25 cellular contexts compared by ENCODE assay signal in the genomic region with DNA sequence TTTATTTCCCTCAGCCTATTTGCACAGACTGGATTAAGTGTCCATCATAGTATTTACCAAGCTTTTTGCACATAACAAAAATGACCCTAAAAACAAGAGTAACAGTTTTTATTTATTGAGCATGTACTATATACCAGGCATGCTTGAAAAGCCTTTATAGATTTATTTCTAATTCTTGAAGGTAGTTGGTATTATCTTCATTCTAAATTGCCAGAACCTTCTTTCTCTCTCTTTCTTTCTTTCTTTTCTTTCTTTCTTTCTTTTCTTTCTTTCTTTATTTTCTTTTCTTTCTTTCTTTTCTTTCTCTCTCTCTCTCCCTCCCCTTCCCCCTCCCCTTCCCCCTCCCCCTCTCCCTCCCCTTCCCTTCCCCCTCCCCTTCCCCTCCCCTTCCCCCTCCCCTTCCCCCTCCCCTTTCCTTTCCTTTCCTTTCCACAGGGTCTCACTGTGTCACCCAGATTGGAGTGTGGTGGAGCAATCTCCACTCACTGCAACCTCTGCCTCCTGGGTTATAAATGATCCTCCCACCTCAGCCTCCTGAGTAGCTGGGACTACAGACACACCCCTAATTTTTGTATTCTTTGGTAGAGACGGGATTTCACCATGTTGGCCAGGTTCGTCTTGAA.
"Had no signal": no experiment of that assay in that cellular context is flagged by ENCODE, and none has a peak within 500 bp of the region (broad histone marks: within the 10 kb centered on the region; RNA-seq: fewer than 3 reads in every experiment).

No MANE protein-coding gene starts in this region.

- H3K27me3 ChIP-seq: colonic mucosa, esophagus squamous epithelium, foreskin keratinocyte, gastrocnemius medialis, gastroesophageal sphincter had no signal

- H3K9me3 ChIP-seq: colonic mucosa, esophagus muscularis mucosa, esophagus squamous epithelium, gastrocnemius medialis, gastroesophageal sphincter, heart left ventricle had no signal

- H3K4me1 ChIP-seq: colonic mucosa, esophagus muscularis mucosa, esophagus squamous epithelium, foreskin keratinocyte, gastrocnemius medialis, gastroesophageal sphincter, heart left ventricle, heart right ventricle had no signal

- DNase-seq: colonic mucosa; cortex of kidney; dermis blood vessel endothelial cell; dorsolateral prefrontal cortex; effector CD4-positive, alpha-beta T cell; effector CD8-positive, alpha-beta T cell; effector memory CD4-positive, alpha-beta T cell; effector memory CD8-positive, alpha-beta T cell; endodermal cell; erythroblast; esophagus squamous epithelium; foreskin fibroblast; foreskin keratinocyte; foreskin melanocyte; gastrocnemius medialis; glutamatergic neuron; head of caudate nucleus; heart left ventricle; heart right ventricle had no signal

- ATAC-seq: effector memory CD8-positive, alpha-beta T cell; esophagus mucosa; foreskin keratinocyte; gastrocnemius medialis; gastroesophageal sphincter; heart left ventricle; heart right ventricle had no signal

- H3K36me3 ChIP-seq: colonic mucosa, esophagus muscularis mucosa, esophagus squamous epithelium, gastrocnemius medialis, gastroesophageal sphincter, heart left ventricle, heart right ventricle had no signal

- H3K4me3 ChIP-seq: colonic mucosa, coronary artery, dorsolateral prefrontal cortex, esophagus muscularis mucosa, esophagus squamous epithelium, gastrocnemius medialis, gastroesophageal sphincter, heart left ventricle, heart right ventricle had no signal

- FAIRE-seq: endothelial cell of umbilical vein had no signal

- H3K27ac ChIP-seq: colonic mucosa, coronary artery, dorsolateral prefrontal cortex, epithelial cell of prostate, esophagus muscularis mucosa, esophagus squamous epithelium, foreskin keratinocyte, gastrocnemius medialis, gastroesophageal sphincter, heart left ventricle, heart right ventricle had no signal
